In the genomic region with DNA sequence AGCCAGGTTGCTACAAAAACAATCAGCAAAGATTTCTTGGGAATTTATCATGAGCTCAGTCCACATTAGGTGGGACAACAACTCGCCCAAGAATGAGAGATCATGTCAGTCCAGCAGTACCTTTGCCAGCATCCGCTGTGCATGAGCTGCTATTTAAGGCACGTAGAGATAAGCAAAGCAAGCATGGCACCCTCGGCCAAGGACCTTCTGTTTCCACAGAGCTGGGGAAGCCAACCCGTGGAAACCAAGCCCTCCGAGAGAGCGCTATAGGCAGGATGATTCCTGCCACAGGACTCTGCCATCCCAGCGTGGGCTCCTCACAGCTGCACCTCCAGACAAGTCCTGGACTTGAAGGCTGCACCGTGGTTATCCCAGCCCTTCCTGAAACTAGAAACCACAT, we compare ENCODE assay signal across 21 cellular contexts.
"Had no signal": no experiment of that assay in that cellular context is flagged by ENCODE, and none has a peak within 500 bp of the region (broad histone marks: within the 10 kb centered on the region; RNA-seq: fewer than 3 reads in every experiment).

No MANE protein-coding gene starts in this region.

- DNase-seq: activated B cell treated with CpG ODN at 0.5 μM for 24 hours; activated CD4-positive, alpha-beta memory T cell treated with anti-CD3 and anti-CD28 coated beads for 36 hours; activated CD4-positive, alpha-beta T cell treated with anti-CD3 and anti-CD28 coated beads for 4 hours; activated naive CD4-positive, alpha-beta T cell treated with Interleukin-2 at 50 U/mL for 16 hours; activated naive CD8-positive, alpha-beta T cell treated with anti-CD3 and anti-CD28 coated beads, Interleukin-2, amount 10 ng/mL, durations not matched to agents 7 days and 5 days; activated T-cell treated with anti-CD3 and anti-CD28 coated beads for 4 hours; central memory CD4-positive, alpha-beta T cell; cortex of kidney; erythroblast; foreskin melanocyte; glutamatergic neuron; naive thymus-derived CD4-positive, alpha-beta T cell; stimulated activated CD4-positive, alpha-beta T cell treated with anti-CD3 and anti-CD28 coated beads, Interleukin-12 subunit alpha, Interleukin-12 subunit beta, amount 100 ng/mL, for 4 hours; stimulated activated CD4-positive, alpha-beta T cell treated with anti-CD3 and anti-CD28 coated beads, Interleukin-1b, Interleukin-23, amount 100 ng/mL, for 48 hours; stimulated activated naive CD4-positive, alpha-beta T cell treated with Interleukin-2 at 50 U/mL for 16 hours; substantia nigra; tibial artery had no signal

- H3K36me3 ChIP-seq: left lung, tibial artery had no signal

- H2AFZ ChIP-seq: parathyroid adenoma had no signal

- H3K4me3 ChIP-seq: left lung, SK-N-MC, tibial artery had no signal

- H3K27ac ChIP-seq: left lung, parathyroid adenoma, SK-N-MC, tibial artery had no signal

- H3K4me1 ChIP-seq: left lung, tibial artery had no signal

- ATAC-seq: activated T-helper 17 cell treated with anti-CD3 and anti-CD28 coated beads, Interleukin-2, amount 50 U/mL, for 72 hours; left lung; naive thymus-derived CD4-positive, alpha-beta T cell had no signal

- H3K79me2 ChIP-seq: parathyroid adenoma had no signal

- H3K9me3 ChIP-seq: left lung, tibial artery had no signal

- H3K9ac ChIP-seq: parathyroid adenoma had no signal
